11 cellular contexts compared by ENCODE assay signal in the genomic region with DNA sequence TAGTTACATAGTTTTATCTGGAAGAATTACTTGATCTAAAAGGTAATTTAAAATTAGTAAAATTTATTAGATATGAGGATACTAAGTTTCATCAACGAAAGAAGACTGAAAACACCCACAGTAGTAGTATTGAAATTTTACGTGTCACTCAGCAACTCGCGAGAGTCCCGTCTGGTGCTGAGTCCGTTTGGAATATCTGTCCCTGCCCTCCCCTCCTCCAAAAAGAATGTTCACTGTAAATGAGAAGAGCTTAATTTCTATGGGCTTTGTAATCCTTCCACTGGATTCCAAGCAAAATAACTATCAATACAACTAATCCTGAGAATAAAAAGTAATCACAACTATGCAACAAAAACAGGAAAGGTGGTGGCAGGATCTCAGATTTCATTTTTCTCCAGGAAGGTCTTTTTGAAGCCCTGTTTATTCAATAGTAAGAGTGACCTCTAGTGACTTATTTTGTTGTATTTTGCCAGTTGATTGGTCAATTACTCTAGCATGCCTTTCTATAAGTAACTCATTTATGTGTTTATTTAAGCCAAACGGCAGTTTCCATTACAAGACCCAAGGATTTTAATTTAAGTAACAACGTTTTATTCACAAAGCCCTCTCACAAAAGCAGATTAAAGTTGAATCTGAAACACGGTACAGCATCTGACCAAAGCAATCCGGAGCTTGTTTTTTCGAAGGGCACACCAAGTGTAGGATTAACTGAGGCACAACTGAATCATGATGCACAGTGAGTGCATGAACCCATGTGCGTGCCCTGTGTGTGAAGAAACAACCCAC. TPM values are rescaled to one million over a fixed set of nuclear protein-coding genes. Genes with fewer than 3 reads are reported as not detected.
DNase-seq lines count a peak whose midpoint lies in the region; ATAC-seq and TF ChIP-seq lines count a peak whose summit lies in the region.
"Not testable (repeated sequence)": the region's sequence is repeated elsewhere in the genome, so short reads cannot be mapped to it uniquely, and the experiment has no call there.
"Had no signal": no experiment of that assay in that cellular context is flagged by ENCODE, and none has a peak within 500 bp of the region (broad histone marks: within the 10 kb centered on the region; RNA-seq: fewer than 3 reads in every experiment).

No MANE protein-coding gene starts in this region.

- H3K4me1 Mint-ChIP-seq in GM23338 (peaks cover 12% of the 10 kb centered on the region; the same call in 2 of the 3 replicates), chondrocyte (ENCODE audit: low read depth) (peaks cover 12% of the 10 kb centered on the region)

- not testable (repeated sequence) for H4K8ac ChIP-seq in mesendoderm (ENCODE audit: low read depth, low read length)

- not testable (repeated sequence) for H3K4me1 ChIP-seq in GM23338 (ENCODE audit: insufficient read depth); mesendoderm (ENCODE audit: control insufficient read depth, low read depth, low read length); rectal smooth muscle tissue (ENCODE audit: control insufficient read depth, insufficient read depth, low read length)

- H2BK15ac ChIP-seq in mesendoderm (replicated peaks; ENCODE audit: low read depth), result not testable (repeated sequence)

- H3K18ac ChIP-seq in mesendoderm (ENCODE audit: low read length), result not testable (repeated sequence)

- H3K79me1 ChIP-seq in mesendoderm (ENCODE audit: low read length), result not testable (repeated sequence)

- not testable (repeated sequence) for H3K9me3 Mint-ChIP-seq in GM23338; chondrocyte (ENCODE audit: low read depth)

- H3K27me3 ChIP-seq in GM23338 (ENCODE audit: insufficient read depth); mesendoderm (ENCODE audit: insufficient read depth, low read length, poor library complexity); rectal smooth muscle tissue (ENCODE audit: control insufficient read depth, insufficient read depth, low read length): not testable (repeated sequence)

- not testable (repeated sequence) for H3K36me3 Mint-ChIP-seq in GM23338 (ENCODE audit: low read depth); chondrocyte (ENCODE audit: low read depth)

- not testable (repeated sequence) for H2AK5ac ChIP-seq in mesendoderm (ENCODE audit: low read length)

- not testable (repeated sequence) for H2AFZ ChIP-seq in GM23338

- not testable (repeated sequence) for H4K5ac ChIP-seq in mesendoderm (ENCODE audit: low read length)

- H3K23ac ChIP-seq in mesendoderm (ENCODE audit: low read length), result not testable (repeated sequence)

- H2BK120ac ChIP-seq in mesendoderm (ENCODE audit: low read depth, low read length), result not testable (repeated sequence)

- TF ChIP-seq CTCF in GM23338 (conservative IDR thresholded peaks at IDR 0.05; ENCODE audit: low read depth in 2 of 2), result not testable (repeated sequence)
- peak; percentile 68 for TF ChIP-seq CTCF in chondrocyte (IDR thresholded peaks at IDR 0.05)

- not testable (repeated sequence) for H4K20me1 ChIP-seq in GM23338 (replicated peaks; ENCODE audit: insufficient read depth)

- H3K56ac ChIP-seq in mesendoderm (ENCODE audit: low read length), result not testable (repeated sequence)

- H3K27me3 Mint-ChIP-seq in GM23338 (ENCODE audit: insufficient read depth, low read depth, poor library complexity); chondrocyte (ENCODE audit: low read depth): not testable (repeated sequence)

- H3K36me3 ChIP-seq in GM23338 (ENCODE audit: insufficient read depth); mesendoderm (ENCODE audit: control insufficient read depth, insufficient read depth, low read length); rectal smooth muscle tissue (ENCODE audit: control insufficient read depth, insufficient read depth, low read length): not testable (repeated sequence)

- not testable (repeated sequence) for ATAC-seq in GM23338

- not testable (repeated sequence) for H3K79me2 ChIP-seq in GM23338 (replicated peaks; ENCODE audit: insufficient read depth); mesendoderm (ENCODE audit: control insufficient read depth, insufficient read depth, low read length)

- not testable (repeated sequence) for H3F3A ChIP-seq in GM23338 (replicated peaks; ENCODE audit: low read depth)

- not testable (repeated sequence) for H3K9ac ChIP-seq in mesendoderm (ENCODE audit: low read length); rectal smooth muscle tissue (ENCODE audit: low read length)

- H3K27ac ChIP-seq in GM23338 (ENCODE audit: low read depth); mesendoderm (ENCODE audit: low read depth, low read length); rectal smooth muscle tissue (ENCODE audit: low read depth, low read length): not testable (repeated sequence)

- H2BK5ac ChIP-seq in mesendoderm (ENCODE audit: low read length), result not testable (repeated sequence)

- not testable (repeated sequence) for H3K9me2 ChIP-seq in GM23338 (ENCODE audit: insufficient read depth)

- DNase-seq in GM23338 (ENCODE audit: low spot score); chondrocyte (ENCODE audit: low spot score): not testable (repeated sequence)
- peak; percentile 12 for DNase-seq in NCI-H146 (lab: John Stamatoyannopoulos, UW)
- DNase-seq in SW480 (ENCODE audit: low spot score), result peak; percentile 42
- peak; percentile 0 for DNase-seq in glomerular visceral epithelial cell (ENCODE audit: extremely low spot score)
- DNase-seq in mesendoderm, result peak; percentile 1

- H3K27ac Mint-ChIP-seq in GM23338, result not testable (repeated sequence)
- peak overlapping the region; percentile 80 for H3K27ac Mint-ChIP-seq in chondrocyte (ENCODE audit: unreplicated experiment)

- peak overlapping the region; percentile 60 for H3K4me2 ChIP-seq in GM23338
- H3K4me2 ChIP-seq in mesendoderm (ENCODE audit: low read length), result not testable (repeated sequence)

- WGBS in mesendoderm (ENCODE audit: extremely low coverage, insufficient coverage, low lambda C conversion rate), result no CpG with 5 or more reads among the region's 12 CpGs

- H3K4me3 ChIP-seq in GM23338 (peak overlapping the region; percentile 6; the same call in 1 of the 2 replicates), rectal smooth muscle tissue (ENCODE audit: low read length) (peak overlapping the region; percentile 46)
- H3K4me3 ChIP-seq in mesendoderm (ENCODE audit: low read length), result not testable (repeated sequence)

- H3K4me3 Mint-ChIP-seq in GM23338 (peak overlapping the region; percentile 72), chondrocyte (ENCODE audit: unreplicated experiment) (peak overlapping the region; percentile 78)

- not testable (repeated sequence) for H3K4ac ChIP-seq in mesendoderm (ENCODE audit: low read depth, low read length)

RNA-seq across cellular contexts. Expression of a gene that starts 2.0 kb away (rescaled TPM):
- total RNA-seq in GM23338 (2014; rRNA removed; shearing (Covaris generic)), result 1.9 and 2.4 TPM in 2 replicates
- 1.1 and 2.0 TPM in 2 replicates for polyA plus RNA-seq in GM23338 (2016; fragmentation: Nextera tagmentation; extraction: Ambion mirVana)
- 9.5 to 23.9 TPM (median 23.1 TPM) in 3 replicates for total RNA-seq in chondrocyte
- 1.0 TPM for polyA plus RNA-seq in mesendoderm (2013, experiment 1 of 2)
- polyA plus RNA-seq in mesendoderm (2013, experiment 2 of 2), result 0.91 TPM
- total RNA-seq: activated CD4-positive, alpha-beta memory T cell treated with anti-CD3 and anti-CD28 coated beads, Interleukin-2, amount 10 ng/mL, durations not matched to agents 7 days and 5 days; naive thymus-derived CD8-positive, alpha-beta T cell had no signal
- polyA plus RNA-seq: CD14-positive monocyte; naive thymus-derived CD8-positive, alpha-beta T cell had no signal

RNA-seq across cellular contexts. Expression of a gene that starts 56.2 kb away (rescaled TPM):
- total RNA-seq in GM23338 (2014; rRNA removed; shearing (Covaris generic)), result not detected in 2 replicates
- polyA plus RNA-seq in GM23338 (2016; fragmentation: Nextera tagmentation; extraction: Ambion mirVana), result not detected in 2 replicates
- not detected in 3 replicates for total RNA-seq in chondrocyte
- polyA plus RNA-seq in mesendoderm (2013, experiment 1 of 2), result 0.03 TPM
- 0.03 TPM for polyA plus RNA-seq in mesendoderm (2013, experiment 2 of 2)
- total RNA-seq: activated CD4-positive, alpha-beta memory T cell treated with anti-CD3 and anti-CD28 coated beads, Interleukin-2, amount 10 ng/mL, durations not matched to agents 7 days and 5 days; frontal cortex; naive thymus-derived CD8-positive, alpha-beta T cell had no signal
- polyA plus RNA-seq: CD14-positive monocyte; naive thymus-derived CD8-positive, alpha-beta T cell had no signal
